13 cellular contexts compared by ENCODE assay signal in the genomic region with DNA sequence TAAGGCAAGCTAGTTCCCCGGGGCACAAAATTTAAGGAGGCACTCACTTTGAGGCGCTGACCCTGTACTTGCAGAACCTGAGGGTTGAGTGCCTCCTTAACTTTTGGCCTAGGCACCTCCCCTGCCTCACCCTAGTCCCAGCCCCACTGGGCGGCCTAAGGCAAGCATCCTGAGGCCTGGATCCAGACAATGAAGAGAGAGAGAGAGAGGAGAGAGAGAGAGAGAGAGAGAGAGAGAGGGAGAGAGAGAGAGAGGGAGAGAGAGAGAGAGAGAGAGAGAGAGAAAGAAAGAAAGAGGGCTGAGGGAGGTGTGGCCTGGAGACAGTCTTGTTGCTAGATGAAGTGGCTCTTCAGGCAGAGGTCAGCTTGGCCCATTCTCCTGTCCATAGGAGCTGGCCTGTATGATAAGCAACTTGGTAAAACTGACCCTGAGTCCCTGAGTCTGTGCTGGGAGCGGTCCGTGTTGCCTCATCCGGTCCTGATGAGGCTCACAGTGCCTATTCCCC. TPM values are rescaled to one million over a fixed set of nuclear protein-coding genes. Genes with fewer than 3 reads are reported as not detected.
"Had no signal": no experiment of that assay in that cellular context is flagged by ENCODE, and none has a peak within 500 bp of the region (broad histone marks: within the 10 kb centered on the region; RNA-seq: fewer than 3 reads in every experiment).

No MANE protein-coding gene starts in this region.

- H3K4me3 ChIP-seq: right atrium auricular region had no signal

- H3K36me3 Mint-ChIP-seq: stimulated activated naive B cell treated with anti-CD40 and anti-IgM and Interleukin-4, amounts not matched to agents 10 μg/mL and 1 μg/mL and 100 μg/mL, for 72 hours had no signal

- H3K9me3 Mint-ChIP-seq: activated B cell treated with CpG ODN at 0.5 μM for 24 hours; activated CD4-positive, alpha-beta T cell treated with anti-CD3 and anti-CD28 coated beads, Interleukin-2, amount 10 ng/mL, durations not matched to agents 24 days and 14 days; activated naive CD4-positive, alpha-beta T cell treated with anti-CD3 and anti-CD28 coated beads for 36 hours; activated T-helper 17 cell treated with anti-CD3 and anti-CD28 coated beads, Interleukin-2, amount 50 U/mL, for 72 hours; stimulated activated naive B cell treated with anti-CD40 and anti-IgM and Interleukin-4, amounts not matched to agents 10 μg/mL and 1 μg/mL and 100 μg/mL, for 72 hours had no signal

- H3K27ac ChIP-seq: neutrophil, right atrium auricular region had no signal

- ATAC-seq: activated T-helper 17 cell treated with anti-CD3 and anti-CD28 coated beads, Interleukin-2, amount 50 U/mL, for 72 hours; left ventricle myocardium superior; stimulated activated naive B cell treated with anti-CD40 and anti-IgM and Interleukin-4, amounts not matched to agents 10 μg/mL and 1 μg/mL and 100 μg/mL, for 72 hours; T-helper 17 cell had no signal

- H3K4me3 Mint-ChIP-seq: activated B cell treated with CpG ODN at 0.5 μM for 24 hours; activated CD4-positive, alpha-beta T cell treated with anti-CD3 and anti-CD28 coated beads, Interleukin-2, amount 10 ng/mL, durations not matched to agents 24 days and 14 days; activated naive CD4-positive, alpha-beta T cell treated with anti-CD3 and anti-CD28 coated beads for 36 hours; activated T-helper 17 cell treated with anti-CD3 and anti-CD28 coated beads, Interleukin-2, amount 50 U/mL, for 72 hours; stimulated activated naive B cell treated with anti-CD40 and anti-IgM and Interleukin-4, amounts not matched to agents 10 μg/mL and 1 μg/mL and 100 μg/mL, for 72 hours; T-helper 17 cell had no signal

- DNase-seq: activated B cell treated with CpG ODN at 0.5 μM for 24 hours; activated CD4-positive, alpha-beta T cell treated with anti-CD3 and anti-CD28 coated beads, Interleukin-2, amount 10 ng/mL, durations not matched to agents 24 days and 14 days; activated naive CD4-positive, alpha-beta T cell treated with anti-CD3 and anti-CD28 coated beads for 36 hours; foreskin melanocyte; left ventricle myocardium superior; posterior cingulate gyrus; stimulated activated CD4-positive, alpha-beta T cell treated with anti-CD3 and anti-CD28 coated beads, Interleukin-1b, Interleukin-23, amount 100 ng/mL, for 48 hours; stimulated activated naive B cell treated with anti-CD40 and anti-IgM and Interleukin-4, amounts not matched to agents 10 μg/mL and 1 μg/mL and 100 μg/mL, for 72 hours; T-helper 17 cell; trophoblast cell had no signal

- H3K4me1 ChIP-seq: right atrium auricular region had no signal

- H3K4me1 Mint-ChIP-seq: activated B cell treated with CpG ODN at 0.5 μM for 24 hours; activated T-helper 17 cell treated with anti-CD3 and anti-CD28 coated beads, Interleukin-2, amount 50 U/mL, for 72 hours; stimulated activated naive B cell treated with anti-CD40 and anti-IgM and Interleukin-4, amounts not matched to agents 10 μg/mL and 1 μg/mL and 100 μg/mL, for 72 hours had no signal

- H3K27ac Mint-ChIP-seq: activated B cell treated with CpG ODN at 0.5 μM for 24 hours; activated CD4-positive, alpha-beta T cell treated with anti-CD3 and anti-CD28 coated beads, Interleukin-2, amount 10 ng/mL, durations not matched to agents 24 days and 14 days; activated naive CD4-positive, alpha-beta T cell treated with anti-CD3 and anti-CD28 coated beads for 36 hours; stimulated activated naive B cell treated with anti-CD40 and anti-IgM and Interleukin-4, amounts not matched to agents 10 μg/mL and 1 μg/mL and 100 μg/mL, for 72 hours; T-helper 17 cell had no signal

- H3K36me3 ChIP-seq: neutrophil, right atrium auricular region had no signal

- H3K27me3 ChIP-seq: right atrium auricular region had no signal

- H3K9me3 ChIP-seq: neutrophil, right atrium auricular region had no signal

RNA-seq across cellular contexts. Expression of a gene that starts 7.4 kb away (rescaled TPM):
- total RNA-seq: activated B cell treated with CpG ODN at 0.5 μM for 24 hours; activated naive CD4-positive, alpha-beta T cell treated with anti-CD3 and anti-CD28 coated beads for 36 hours; activated T-helper 17 cell treated with anti-CD3 and anti-CD28 coated beads, Interleukin-2, amount 50 U/mL, for 72 hours; T-helper 17 cell had no signal
